ENCODE assay signal across 1 cellular context in the genomic region with DNA sequence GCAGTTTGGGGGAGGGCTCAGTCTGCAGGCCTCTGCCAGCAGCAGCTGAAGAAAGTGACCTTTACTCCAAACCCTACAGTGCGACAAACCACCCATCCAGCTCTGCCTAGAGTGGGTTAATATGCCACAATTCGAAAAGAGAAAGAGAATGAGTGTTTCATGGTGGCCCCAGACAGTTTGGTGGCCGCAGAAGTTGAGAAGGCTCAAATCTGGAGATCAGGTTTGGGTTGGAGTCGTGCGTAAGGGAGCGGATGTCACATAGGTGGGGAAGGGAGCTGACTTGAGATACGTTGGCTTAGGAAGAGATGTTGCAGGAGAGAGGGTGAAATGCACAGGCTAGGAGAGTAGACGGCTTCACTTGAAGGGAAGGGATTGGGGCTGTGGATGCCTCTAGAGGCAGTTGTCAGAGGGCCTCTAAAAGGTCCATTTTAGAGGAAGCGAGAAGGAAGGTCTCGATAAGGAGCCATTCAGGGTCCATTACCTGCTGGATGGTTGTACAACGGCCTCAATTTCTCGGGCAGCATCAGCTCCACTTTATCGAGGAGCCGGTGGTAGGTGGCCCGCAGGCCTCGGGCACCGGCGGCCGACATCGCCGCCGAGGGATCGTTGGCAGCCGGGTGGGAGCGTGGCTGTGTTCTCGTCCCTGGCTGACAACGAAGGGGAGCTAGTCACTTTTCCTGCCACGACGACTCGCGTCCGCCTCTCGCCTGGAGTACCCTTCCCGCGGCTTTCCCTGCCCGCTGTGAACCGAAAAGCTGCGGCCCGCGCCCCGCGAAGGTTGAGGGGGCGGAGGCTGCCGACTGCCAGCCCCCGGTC.
TF ChIP-seq lines count a peak whose summit lies in the region.

No MANE protein-coding gene starts in this region.

TF ChIP-seq in HepG2, 621 proteins besides CTCF, POLR2A, EP300 and RAD21 (continued from another document and continues in another):
- TF ChIP-seq, protein P1, sequence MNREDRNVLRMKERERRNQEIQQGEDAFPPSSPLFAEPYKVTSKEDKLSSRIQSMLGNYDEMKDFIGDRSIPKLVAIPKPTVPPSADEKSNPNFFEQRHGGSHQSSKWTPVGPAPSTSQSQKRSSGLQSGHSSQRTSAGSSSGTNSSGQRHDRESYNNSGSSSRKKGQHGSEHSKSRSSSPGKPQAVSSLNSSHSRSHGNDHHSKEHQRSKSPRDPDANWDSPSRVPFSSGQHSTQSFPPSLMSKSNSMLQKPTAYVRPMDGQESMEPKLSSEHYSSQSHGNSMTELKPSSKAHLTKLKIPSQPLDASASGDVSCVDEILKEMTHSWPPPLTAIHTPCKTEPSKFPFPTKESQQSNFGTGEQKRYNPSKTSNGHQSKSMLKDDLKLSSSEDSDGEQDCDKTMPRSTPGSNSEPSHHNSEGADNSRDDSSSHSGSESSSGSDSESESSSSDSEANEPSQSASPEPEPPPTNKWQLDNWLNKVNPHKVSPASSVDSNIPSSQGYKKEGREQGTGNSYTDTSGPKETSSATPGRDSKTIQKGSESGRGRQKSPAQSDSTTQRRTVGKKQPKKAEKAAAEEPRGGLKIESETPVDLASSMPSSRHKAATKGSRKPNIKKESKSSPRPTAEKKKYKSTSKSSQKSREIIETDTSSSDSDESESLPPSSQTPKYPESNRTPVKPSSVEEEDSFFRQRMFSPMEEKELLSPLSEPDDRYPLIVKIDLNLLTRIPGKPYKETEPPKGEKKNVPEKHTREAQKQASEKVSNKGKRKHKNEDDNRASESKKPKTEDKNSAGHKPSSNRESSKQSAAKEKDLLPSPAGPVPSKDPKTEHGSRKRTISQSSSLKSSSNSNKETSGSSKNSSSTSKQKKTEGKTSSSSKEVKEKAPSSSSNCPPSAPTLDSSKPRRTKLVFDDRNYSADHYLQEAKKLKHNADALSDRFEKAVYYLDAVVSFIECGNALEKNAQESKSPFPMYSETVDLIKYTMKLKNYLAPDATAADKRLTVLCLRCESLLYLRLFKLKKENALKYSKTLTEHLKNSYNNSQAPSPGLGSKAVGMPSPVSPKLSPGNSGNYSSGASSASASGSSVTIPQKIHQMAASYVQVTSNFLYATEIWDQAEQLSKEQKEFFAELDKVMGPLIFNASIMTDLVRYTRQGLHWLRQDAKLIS (CRISPR knock-in tag; IDR thresholded peaks at IDR 0.05): no peak
- TF ChIP-seq MAZ (IDR thresholded peaks at IDR 0.05; ENCODE audit: borderline replicate concordance, low read depth, low read length) (no peak), MAZ (CRISPR knock-in tag; IDR thresholded peaks at IDR 0.05; ENCODE audit: low read depth) (no peak; the same call in 1 of the 2 replicates), ZNF564 (CRISPR knock-in tag; IDR thresholded peaks at IDR 0.05) (no peak), ZNF816 (CRISPR knock-in tag; IDR thresholded peaks at IDR 0.05; ENCODE audit: borderline replicate concordance) (peak; percentile 54; the same call in 1 of the 2 replicates), MED8 (CRISPR knock-in tag; IDR thresholded peaks at IDR 0.05; ENCODE audit: insufficient replicate concordance) (peak; percentile 69), ZKSCAN5 (CRISPR knock-in tag; IDR thresholded peaks at IDR 0.05) (no peak; the same call in 1 of the 2 replicates), KLF9 (CRISPR knock-in tag; IDR thresholded peaks at IDR 0.05; ENCODE audit: low read depth) (no peak), ZBTB7A (CRISPR knock-in tag; IDR thresholded peaks at IDR 0.05) (no peak), NKX3-1 (CRISPR knock-in tag; IDR thresholded peaks at IDR 0.05) (0 out of 2 replicates have a peak, but pooled peaks have one; percentile 15), TCF7L2 (IDR thresholded peaks at IDR 0.05; ENCODE audit: low read depth, low read length) (no peak), THAP11 (CRISPR knock-in tag; IDR thresholded peaks at IDR 0.05) (no peak), RXRB (CRISPR knock-in tag; IDR thresholded peaks at IDR 0.05; ENCODE audit: borderline replicate concordance) (no peak; the same call in 1 of the 2 replicates), ZNF441 (CRISPR knock-in tag; IDR thresholded peaks at IDR 0.05; ENCODE audit: borderline replicate concordance) (0 out of 2 replicates have a peak, but pooled peaks have one; percentile 31), HNF4A (CRISPR knock-in tag; IDR thresholded peaks at IDR 0.05) (peak; percentile 72)
- TF ChIP-seq, protein P2, sequence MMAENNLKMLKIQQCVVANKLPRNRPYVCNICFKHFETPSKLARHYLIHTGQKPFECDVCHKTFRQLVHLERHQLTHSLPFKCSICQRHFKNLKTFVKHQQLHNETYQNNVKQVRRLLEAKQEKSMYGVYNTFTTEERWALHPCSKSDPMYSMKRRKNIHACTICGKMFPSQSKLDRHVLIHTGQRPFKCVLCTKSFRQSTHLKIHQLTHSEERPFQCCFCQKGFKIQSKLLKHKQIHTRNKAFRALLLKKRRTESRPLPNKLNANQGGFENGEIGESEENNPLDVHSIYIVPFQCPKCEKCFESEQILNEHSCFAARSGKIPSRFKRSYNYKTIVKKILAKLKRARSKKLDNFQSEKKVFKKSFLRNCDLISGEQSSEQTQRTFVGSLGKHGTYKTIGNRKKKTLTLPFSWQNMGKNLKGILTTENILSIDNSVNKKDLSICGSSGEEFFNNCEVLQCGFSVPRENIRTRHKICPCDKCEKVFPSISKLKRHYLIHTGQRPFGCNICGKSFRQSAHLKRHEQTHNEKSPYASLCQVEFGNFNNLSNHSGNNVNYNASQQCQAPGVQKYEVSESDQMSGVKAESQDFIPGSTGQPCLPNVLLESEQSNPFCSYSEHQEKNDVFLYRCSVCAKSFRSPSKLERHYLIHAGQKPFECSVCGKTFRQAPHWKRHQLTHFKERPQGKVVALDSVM (CRISPR knock-in tag; IDR thresholded peaks at IDR 0.05): no peak
- TF ChIP-seq, protein P3, sequence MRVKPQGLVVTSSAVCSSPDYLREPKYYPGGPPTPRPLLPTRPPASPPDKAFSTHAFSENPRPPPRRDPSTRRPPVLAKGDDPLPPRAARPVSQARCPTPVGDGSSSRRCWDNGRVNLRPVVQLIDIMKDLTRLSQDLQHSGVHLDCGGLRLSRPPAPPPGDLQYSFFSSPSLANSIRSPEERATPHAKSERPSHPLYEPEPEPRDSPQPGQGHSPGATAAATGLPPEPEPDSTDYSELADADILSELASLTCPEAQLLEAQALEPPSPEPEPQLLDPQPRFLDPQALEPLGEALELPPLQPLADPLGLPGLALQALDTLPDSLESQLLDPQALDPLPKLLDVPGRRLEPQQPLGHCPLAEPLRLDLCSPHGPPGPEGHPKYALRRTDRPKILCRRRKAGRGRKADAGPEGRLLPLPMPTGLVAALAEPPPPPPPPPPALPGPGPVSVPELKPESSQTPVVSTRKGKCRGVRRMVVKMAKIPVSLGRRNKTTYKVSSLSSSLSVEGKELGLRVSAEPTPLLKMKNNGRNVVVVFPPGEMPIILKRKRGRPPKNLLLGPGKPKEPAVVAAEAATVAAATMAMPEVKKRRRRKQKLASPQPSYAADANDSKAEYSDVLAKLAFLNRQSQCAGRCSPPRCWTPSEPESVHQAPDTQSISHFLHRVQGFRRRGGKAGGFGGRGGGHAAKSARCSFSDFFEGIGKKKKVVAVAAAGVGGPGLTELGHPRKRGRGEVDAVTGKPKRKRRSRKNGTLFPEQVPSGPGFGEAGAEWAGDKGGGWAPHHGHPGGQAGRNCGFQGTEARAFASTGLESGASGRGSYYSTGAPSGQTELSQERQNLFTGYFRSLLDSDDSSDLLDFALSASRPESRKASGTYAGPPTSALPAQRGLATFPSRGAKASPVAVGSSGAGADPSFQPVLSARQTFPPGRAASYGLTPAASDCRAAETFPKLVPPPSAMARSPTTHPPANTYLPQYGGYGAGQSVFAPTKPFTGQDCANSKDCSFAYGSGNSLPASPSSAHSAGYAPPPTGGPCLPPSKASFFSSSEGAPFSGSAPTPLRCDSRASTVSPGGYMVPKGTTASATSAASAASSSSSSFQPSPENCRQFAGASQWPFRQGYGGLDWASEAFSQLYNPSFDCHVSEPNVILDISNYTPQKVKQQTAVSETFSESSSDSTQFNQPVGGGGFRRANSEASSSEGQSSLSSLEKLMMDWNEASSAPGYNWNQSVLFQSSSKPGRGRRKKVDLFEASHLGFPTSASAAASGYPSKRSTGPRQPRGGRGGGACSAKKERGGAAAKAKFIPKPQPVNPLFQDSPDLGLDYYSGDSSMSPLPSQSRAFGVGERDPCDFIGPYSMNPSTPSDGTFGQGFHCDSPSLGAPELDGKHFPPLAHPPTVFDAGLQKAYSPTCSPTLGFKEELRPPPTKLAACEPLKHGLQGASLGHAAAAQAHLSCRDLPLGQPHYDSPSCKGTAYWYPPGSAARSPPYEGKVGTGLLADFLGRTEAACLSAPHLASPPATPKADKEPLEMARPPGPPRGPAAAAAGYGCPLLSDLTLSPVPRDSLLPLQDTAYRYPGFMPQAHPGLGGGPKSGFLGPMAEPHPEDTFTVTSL (CRISPR knock-in tag; IDR thresholded peaks at IDR 0.05; ENCODE audit: borderline replicate concordance): no peak
- TF ChIP-seq, protein P4, sequence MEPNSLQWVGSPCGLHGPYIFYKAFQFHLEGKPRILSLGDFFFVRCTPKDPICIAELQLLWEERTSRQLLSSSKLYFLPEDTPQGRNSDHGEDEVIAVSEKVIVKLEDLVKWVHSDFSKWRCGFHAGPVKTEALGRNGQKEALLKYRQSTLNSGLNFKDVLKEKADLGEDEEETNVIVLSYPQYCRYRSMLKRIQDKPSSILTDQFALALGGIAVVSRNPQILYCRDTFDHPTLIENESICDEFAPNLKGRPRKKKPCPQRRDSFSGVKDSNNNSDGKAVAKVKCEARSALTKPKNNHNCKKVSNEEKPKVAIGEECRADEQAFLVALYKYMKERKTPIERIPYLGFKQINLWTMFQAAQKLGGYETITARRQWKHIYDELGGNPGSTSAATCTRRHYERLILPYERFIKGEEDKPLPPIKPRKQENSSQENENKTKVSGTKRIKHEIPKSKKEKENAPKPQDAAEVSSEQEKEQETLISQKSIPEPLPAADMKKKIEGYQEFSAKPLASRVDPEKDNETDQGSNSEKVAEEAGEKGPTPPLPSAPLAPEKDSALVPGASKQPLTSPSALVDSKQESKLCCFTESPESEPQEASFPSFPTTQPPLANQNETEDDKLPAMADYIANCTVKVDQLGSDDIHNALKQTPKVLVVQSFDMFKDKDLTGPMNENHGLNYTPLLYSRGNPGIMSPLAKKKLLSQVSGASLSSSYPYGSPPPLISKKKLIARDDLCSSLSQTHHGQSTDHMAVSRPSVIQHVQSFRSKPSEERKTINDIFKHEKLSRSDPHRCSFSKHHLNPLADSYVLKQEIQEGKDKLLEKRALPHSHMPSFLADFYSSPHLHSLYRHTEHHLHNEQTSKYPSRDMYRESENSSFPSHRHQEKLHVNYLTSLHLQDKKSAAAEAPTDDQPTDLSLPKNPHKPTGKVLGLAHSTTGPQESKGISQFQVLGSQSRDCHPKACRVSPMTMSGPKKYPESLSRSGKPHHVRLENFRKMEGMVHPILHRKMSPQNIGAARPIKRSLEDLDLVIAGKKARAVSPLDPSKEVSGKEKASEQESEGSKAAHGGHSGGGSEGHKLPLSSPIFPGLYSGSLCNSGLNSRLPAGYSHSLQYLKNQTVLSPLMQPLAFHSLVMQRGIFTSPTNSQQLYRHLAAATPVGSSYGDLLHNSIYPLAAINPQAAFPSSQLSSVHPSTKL (CRISPR knock-in tag; IDR thresholded peaks at IDR 0.05): no peak
- TF ChIP-seq, protein P5, sequence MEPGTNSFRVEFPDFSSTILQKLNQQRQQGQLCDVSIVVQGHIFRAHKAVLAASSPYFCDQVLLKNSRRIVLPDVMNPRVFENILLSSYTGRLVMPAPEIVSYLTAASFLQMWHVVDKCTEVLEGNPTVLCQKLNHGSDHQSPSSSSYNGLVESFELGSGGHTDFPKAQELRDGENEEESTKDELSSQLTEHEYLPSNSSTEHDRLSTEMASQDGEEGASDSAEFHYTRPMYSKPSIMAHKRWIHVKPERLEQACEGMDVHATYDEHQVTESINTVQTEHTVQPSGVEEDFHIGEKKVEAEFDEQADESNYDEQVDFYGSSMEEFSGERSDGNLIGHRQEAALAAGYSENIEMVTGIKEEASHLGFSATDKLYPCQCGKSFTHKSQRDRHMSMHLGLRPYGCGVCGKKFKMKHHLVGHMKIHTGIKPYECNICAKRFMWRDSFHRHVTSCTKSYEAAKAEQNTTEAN (CRISPR knock-in tag; conservative IDR thresholded peaks at IDR 0.05): peak; percentile 37; the same call in 1 of the 2 replicates
